ENCODE assay signal across 15 cellular contexts in the genomic region with DNA sequence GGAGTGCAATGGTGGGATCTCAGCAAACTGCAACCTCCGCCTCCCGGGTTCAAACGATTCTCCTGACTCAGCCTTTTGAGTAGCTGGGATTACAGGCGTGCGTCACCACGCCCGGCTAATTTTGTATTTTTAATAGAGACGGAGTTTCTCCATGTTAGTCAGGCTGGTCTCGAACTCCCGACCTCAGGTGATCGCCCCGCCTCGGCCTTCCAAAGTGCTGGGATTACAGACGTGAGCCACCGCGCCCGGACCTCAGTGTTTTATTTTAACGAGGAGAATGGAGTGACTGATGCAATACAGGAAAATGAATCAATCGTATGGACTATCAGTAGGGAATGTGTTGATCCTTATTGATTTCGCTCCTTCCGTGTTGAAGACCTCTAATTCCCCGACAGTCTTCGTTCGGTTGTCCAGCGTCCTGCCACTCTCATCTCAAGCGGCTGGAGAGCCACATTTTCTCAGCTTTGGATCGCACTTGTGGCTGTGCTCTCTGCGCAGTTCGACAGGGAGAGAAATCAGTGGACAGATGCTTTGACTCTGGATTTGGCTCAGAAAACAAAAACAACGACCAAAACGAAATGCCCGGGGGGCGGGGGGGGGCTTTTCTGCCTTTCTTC.
DNase-seq lines count a peak whose midpoint lies in the region; ATAC-seq and TF ChIP-seq lines count a peak whose summit lies in the region.
"Had no signal": no experiment of that assay in that cellular context is flagged by ENCODE, and none has a peak within 500 bp of the region (broad histone marks: within the 10 kb centered on the region; RNA-seq: fewer than 3 reads in every experiment).

No MANE protein-coding gene starts in this region.

- peak overlapping the region; percentile 68 for H3K4me3 Mint-ChIP-seq in Calu3 (ENCODE audit: low read depth, unreplicated experiment)
- H3K4me3 Mint-ChIP-seq in natural killer cell: no peak overlapping the region
- H3K4me3 Mint-ChIP-seq: memory B cell had no signal

- no peak overlapping the region for H3K27ac ChIP-seq in IMR-90 (ENCODE audit: insufficient read depth, low read length)
- H3K27ac ChIP-seq: GM23248, testis had no signal

- H2AK9ac ChIP-seq in IMR-90 (replicated peaks; ENCODE audit: low read depth, low read length, poor library complexity): no peak overlapping the region

- peaks cover 12% of the 10 kb centered on the region for H3K36me3 Mint-ChIP-seq in Calu3 (ENCODE audit: insufficient read depth, unreplicated experiment)
- H3K36me3 Mint-ChIP-seq in natural killer cell: no peaks in the 10 kb centered on the region

- no peak for TF ChIP-seq POLR2A in IMR-90 (IDR thresholded peaks at IDR 0.05; ENCODE audit: low read depth, low read length)

- no peaks in the 10 kb centered on the region for H3K4me1 ChIP-seq in IMR-90 (ENCODE audit: control insufficient read depth, insufficient read depth, low read length)
- H3K4me1 ChIP-seq: testis had no signal

- H2BK5ac ChIP-seq in IMR-90 (ENCODE audit: low read depth, low read length, poor library complexity, severe bottlenecking): no peak overlapping the region

- H3K27me3 Mint-ChIP-seq in Calu3 (ENCODE audit: unreplicated experiment) (no peaks in the 10 kb centered on the region), natural killer cell (ENCODE audit: low read depth in 2 of 2) (peaks cover 12 to 23% of the 10 kb centered on the region in 2 donors)

- no peak overlapping the region for H3K4me3 ChIP-seq in IMR-90 (ENCODE audit: insufficient read depth, low read depth, low read length)
- H3K4me3 ChIP-seq in astrocyte of the spinal cord (ENCODE audit: low read depth, low read length): peak overlapping the region; percentile 22
- H3K4me3 ChIP-seq in iPS-18c (ENCODE audit: insufficient read depth, low read depth, low read length): peak overlapping the region; percentile 32
- H3K4me3 ChIP-seq: GM23248, testis had no signal

- H3K27me3 ChIP-seq in IMR-90 (ENCODE audit: control insufficient read depth, insufficient read depth, low read length): no peaks in the 10 kb centered on the region
- H3K27me3 ChIP-seq: testis had no signal

- no peak overlapping the region for H3K4ac ChIP-seq in IMR-90 (ENCODE audit: low read depth, low read length)

- H3K9me3 Mint-ChIP-seq in Calu3 (ENCODE audit: low read depth, unreplicated experiment) (no peaks in the 10 kb centered on the region), natural killer cell (peaks cover 3% of the 10 kb centered on the region in 2 donors)

- H3K9me3 ChIP-seq in IMR-90 (ENCODE audit: control insufficient read depth, insufficient read depth, low read length): no peaks in the 10 kb centered on the region
- H3K9me3 ChIP-seq in iPS-18c (ENCODE audit: control insufficient read depth, insufficient read depth, low read length): no peaks in the 10 kb centered on the region
- H3K9me3 ChIP-seq: testis had no signal

- H3K4me2 ChIP-seq in IMR-90 (ENCODE audit: low read depth, low read length): peak overlapping the region; percentile 55; the same call in 1 of the 2 replicates

- in situ Hi-C loops in IMR-90 (cut with MboI; ENCODE audit: low sequenced_read_pairs): no loop called here
- in situ Hi-C loops in astrocyte of the spinal cord (cut with HindIII; ENCODE audit: low sequenced_read_pairs): no loop called here

- no peak overlapping the region for H3K14ac ChIP-seq in IMR-90 (replicated peaks; ENCODE audit: low read depth, low read length)

- TF ChIP-seq CTCF in Calu3 (IDR thresholded peaks at IDR 0.05; ENCODE audit: unreplicated experiment): no peak
- TF ChIP-seq CTCF in IMR-90 (conservative IDR thresholded peaks at IDR 0.05; ENCODE audit: low read depth, low read length): no peak
- no peak for TF ChIP-seq CTCF in astrocyte of the spinal cord (IDR thresholded peaks at IDR 0.05; ENCODE audit: low read depth, low read length)
- TF ChIP-seq CTCF in natural killer cell (IDR thresholded peaks at IDR 0.05): no peak

- H2AFZ ChIP-seq in IMR-90 (replicated peaks; ENCODE audit: low read length, poor library complexity): no peak overlapping the region
- H2AFZ ChIP-seq: GM23248 had no signal

- intact Hi-C loops in Calu3 (cut with micrococcal nuclease; ENCODE audit: unreplicated experiment): loop anchor here (5.0 to 10.0 kb wide), 2 partner anchors 35 to 57 kb away; no protein-coding TSS in a partner anchor
- intact Hi-C loops in IMR-90 (cut with micrococcal nuclease): no loop called here
- intact Hi-C loops in natural killer cell (cut with micrococcal nuclease): no loop called here

- H2BK120ac ChIP-seq in IMR-90 (ENCODE audit: low read depth, low read length): no peak overlapping the region

- POLR2A ChIA-PET in IMR-90 (lab: Charles Lee; ENCODE audit: unreplicated experiment): no interaction called here

- H3K56ac ChIP-seq in IMR-90 (ENCODE audit: extremely low read depth, insufficient read depth, low read length): no peak overlapping the region

- no peak overlapping the region for H3K23ac ChIP-seq in IMR-90 (ENCODE audit: low read depth, low read length)

- H3K4me1 Mint-ChIP-seq in Calu3 (ENCODE audit: low read depth, unreplicated experiment) (peaks cover 18% of the 10 kb centered on the region), natural killer cell (no peaks in the 10 kb centered on the region)
- H3K4me1 Mint-ChIP-seq: memory B cell had no signal

- no peak overlapping the region for H4K8ac ChIP-seq in IMR-90 (ENCODE audit: low read depth in 2 of 2, low read length in 2 of 2)

- DNase-seq in Calu3 (no peak), IMR-90 (no peak), astrocyte of the spinal cord (ENCODE audit: low read depth, low spot score) (no peak), DMS53 (lab: John Stamatoyannopoulos, UW) (no peak), natural killer cell (no peak)
- no peak for DNase-seq in activated CD4-positive, alpha-beta T cell treated with anti-CD3 and anti-CD28 coated beads for 48 hours
- no peak for DNase-seq in stimulated activated CD4-positive, alpha-beta T cell treated with anti-CD3 and anti-CD28 coated beads, Interleukin-4, amount 100 ng/mL, for 4 hours
- DNase-seq: activated CD8-positive, alpha-beta memory T cell treated with anti-CD3 and anti-CD28 coated beads, Interleukin-2, amount 50 U/mL, for 4 hours; caudate nucleus; GM23248; retina; T1000; testis had no signal

- no peak overlapping the region for H2BK20ac ChIP-seq in IMR-90 (ENCODE audit: low read depth, low read length)

- no peaks in the 10 kb centered on the region for H3K36me3 ChIP-seq in IMR-90 (ENCODE audit: control insufficient read depth, insufficient read depth, low read length)

- no peak overlapping the region for H2BK15ac ChIP-seq in IMR-90 (ENCODE audit: low read depth, low read length)

- H3K9ac ChIP-seq in IMR-90 (ENCODE audit: low read depth, low read length): no peak overlapping the region
- H3K9ac ChIP-seq: GM23248 had no signal

- H4K20me1 ChIP-seq in IMR-90 (ENCODE audit: insufficient read depth, low read length): no peaks in the 10 kb centered on the region

- peak overlapping the region; percentile 70 for H3K27ac Mint-ChIP-seq in Calu3 (ENCODE audit: unreplicated experiment)
- H3K27ac Mint-ChIP-seq in natural killer cell: no peak overlapping the region
- H3K27ac Mint-ChIP-seq: memory B cell had no signal

- dilution Hi-C loops in IMR-90 (cut with HindIII; ENCODE audit: low sequenced_read_pairs, unreplicated experiment): no loop called here

- CTCF ChIA-PET in Calu3 (lab: Charles Lee) (interaction anchor here (1.0 to 1.2 kb wide), 3 partner anchors 10 to 259 kb away, joined by 3 to 5 read pairs (median 3); no protein-coding TSS in a partner anchor), IMR-90 (lab: Yijun Ruan, JAX) (no interaction called here)

- no peak for ATAC-seq in IMR-90 (ENCODE audit: low read depth)
- ATAC-seq in natural killer cell: no peak

- no peaks in the 10 kb centered on the region for H3K79me1 ChIP-seq in IMR-90 (ENCODE audit: low read depth in 1 of 2, low read length in 2 of 2)

- H3K9me1 ChIP-seq in IMR-90 (ENCODE audit: insufficient read depth, low read length): no peaks in the 10 kb centered on the region

- WGBS in IMR-90 (ENCODE audit: extremely low coverage in 2 of 2, insufficient read length in 1 of 2), 2 experiments: 49% methylated on average over 7 of the region's 33 CpGs; no CpG with 5 or more reads in 1 of the 2 experiments

- no peak overlapping the region for H3K18ac ChIP-seq in IMR-90 (ENCODE audit: low read depth, low read length)

- no peak overlapping the region for H4K5ac ChIP-seq in IMR-90 (ENCODE audit: low read depth, low read length)

- no peak overlapping the region for H4K91ac ChIP-seq in IMR-90 (ENCODE audit: insufficient read depth, low read depth, low read length)

- no peak overlapping the region for H2AK5ac ChIP-seq in IMR-90 (ENCODE audit: low read depth, low read length)

- TF ChIP-seq RAD21 in IMR-90 (IDR thresholded peaks at IDR 0.05; ENCODE audit: low read length): no peak

- BruUV-seq in Calu3 (replicated peaks; lab: Mats Ljungman, UMichigan): no TSS peak
- BruUV-seq in IMR-90 (replicated peaks; lab: Mats Ljungman, UMichigan): no TSS peak

TF ChIP-seq in IMR-90, 13 proteins besides CTCF, POLR2A, EP300 and RAD21 (continues in another document):
- TF ChIP-seq MAFK (IDR thresholded peaks at IDR 0.05; ENCODE audit: low read depth, low read length): no peak
- TF ChIP-seq, protein P1, sequence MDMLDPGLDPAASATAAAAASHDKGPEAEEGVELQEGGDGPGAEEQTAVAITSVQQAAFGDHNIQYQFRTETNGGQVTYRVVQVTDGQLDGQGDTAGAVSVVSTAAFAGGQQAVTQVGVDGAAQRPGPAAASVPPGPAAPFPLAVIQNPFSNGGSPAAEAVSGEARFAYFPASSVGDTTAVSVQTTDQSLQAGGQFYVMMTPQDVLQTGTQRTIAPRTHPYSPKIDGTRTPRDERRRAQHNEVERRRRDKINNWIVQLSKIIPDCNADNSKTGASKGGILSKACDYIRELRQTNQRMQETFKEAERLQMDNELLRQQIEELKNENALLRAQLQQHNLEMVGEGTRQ (IDR thresholded peaks at IDR 0.05; ENCODE audit: low read depth, low read length): no peak
- TF ChIP-seq MXI1 (IDR thresholded peaks at IDR 0.05; ENCODE audit: borderline replicate concordance, low read depth, low read length): no peak
- TF ChIP-seq FOS (IDR thresholded peaks at IDR 0.05; ENCODE audit: low read depth, low read length): no peak
- TF ChIP-seq BHLHE40 (IDR thresholded peaks at IDR 0.05; ENCODE audit: low read depth, low read length): no peak
- no peak for TF ChIP-seq RFX5 (IDR thresholded peaks at IDR 0.05; ENCODE audit: low read depth, low read length)
- TF ChIP-seq CEBPB (IDR thresholded peaks at IDR 0.05; ENCODE audit: low read depth, low read length): no peak
- no peak for TF ChIP-seq CHD1 (IDR thresholded peaks at IDR 0.05; ENCODE audit: low read depth, low read length)
- TF ChIP-seq SMC3 (IDR thresholded peaks at IDR 0.05; ENCODE audit: low read depth, low read length): no peak
- no peak for TF ChIP-seq NFE2L2 (IDR thresholded peaks at IDR 0.05; ENCODE audit: low read depth, low read length)
